In the genomic region with DNA sequence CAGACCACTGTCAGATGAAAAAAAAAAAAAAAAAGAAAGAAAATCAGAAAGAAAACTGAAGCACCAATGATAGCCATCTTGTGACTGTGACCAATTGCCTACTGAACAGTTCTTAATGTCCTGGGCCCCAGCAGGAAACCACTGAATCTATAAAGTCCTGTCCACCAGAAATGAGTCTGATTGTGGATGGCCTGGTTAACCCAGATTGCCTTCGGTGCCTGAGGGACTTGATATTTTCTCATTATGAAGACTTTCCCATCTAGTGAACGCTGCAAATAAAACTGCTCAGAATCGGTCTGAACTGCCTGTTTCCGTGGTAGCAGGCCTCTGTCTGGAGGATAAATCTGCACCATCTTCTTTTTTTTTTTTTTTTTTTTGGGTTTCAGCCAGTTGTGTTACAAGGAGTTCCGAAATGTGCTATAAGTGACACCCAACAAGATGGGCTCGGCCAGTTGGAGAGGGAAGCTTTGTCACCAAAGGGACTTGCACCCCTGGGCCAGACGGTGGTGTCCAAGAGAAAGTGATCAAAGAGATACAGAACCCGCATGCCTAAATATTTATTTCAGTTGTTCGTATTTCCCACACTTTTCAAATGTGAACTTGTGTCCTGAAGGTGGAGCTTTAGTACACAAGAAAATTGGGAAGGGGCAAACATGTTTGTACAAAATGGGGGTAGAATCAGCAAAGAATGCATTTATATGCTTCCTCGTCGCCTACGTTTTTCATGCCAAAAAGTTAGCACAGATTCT, we compare ENCODE assay signal across 10 cellular contexts. TPM values are rescaled to one million over a fixed set of nuclear protein-coding genes. Genes with fewer than 3 reads are reported as not detected.
DNase-seq lines count a peak whose midpoint lies in the region; ATAC-seq and TF ChIP-seq lines count a peak whose summit lies in the region.
"Had no signal": no experiment of that assay in that cellular context is flagged by ENCODE, and none has a peak within 500 bp of the region (broad histone marks: within the 10 kb centered on the region; RNA-seq: fewer than 3 reads in every experiment).

No MANE protein-coding gene starts in this region.

- peaks cover 48% of the 10 kb centered on the region for H3K27me3 Mint-ChIP-seq in activated CD8-positive, alpha-beta memory T cell treated with anti-CD3 and anti-CD28 coated beads, Interleukin-2, amount 10 ng/mL, durations not matched to agents 7 days and 5 days
- H3K27me3 Mint-ChIP-seq in nephron progenitor cell (ENCODE audit: low read depth, poor library complexity): peaks cover 64% of the 10 kb centered on the region

- CTCF ChIA-PET in activated CD8-positive, alpha-beta memory T cell treated with anti-CD3 and anti-CD28 coated beads, Interleukin-2, amount 10 ng/mL, durations not matched to agents 7 days and 5 days (lab: Charles Lee): interaction anchor here (0.6 to 1.7 kb wide), 9 partner anchors 9 to 389 kb away, joined by 3 to 9 read pairs (median 3); no protein-coding TSS in a partner anchor

- H3K4me1 ChIP-seq in fibroblast of lung (ENCODE audit: control insufficient read depth, extremely low read depth, insufficient read depth, low read length): no peaks in the 10 kb centered on the region
- H3K4me1 ChIP-seq in testis: peaks cover 20% of the 10 kb centered on the region

- H2AFZ ChIP-seq in fibroblast of lung (ENCODE audit: low read length): no peak overlapping the region

- H3K36me3 ChIP-seq in fibroblast of lung (ENCODE audit: control insufficient read depth, insufficient read depth, low read length): no peaks in the 10 kb centered on the region
- no peaks in the 10 kb centered on the region for H3K36me3 ChIP-seq in testis (ENCODE audit: low read depth, missing control alignments)

- peaks cover 6% of the 10 kb centered on the region for H3K4me1 Mint-ChIP-seq in activated CD8-positive, alpha-beta memory T cell treated with anti-CD3 and anti-CD28 coated beads, Interleukin-2, amount 10 ng/mL, durations not matched to agents 7 days and 5 days
- no peaks in the 10 kb centered on the region for H3K4me1 Mint-ChIP-seq in nephron progenitor cell

- no peaks in the 10 kb centered on the region for H3K36me3 Mint-ChIP-seq in activated CD8-positive, alpha-beta memory T cell treated with anti-CD3 and anti-CD28 coated beads, Interleukin-2, amount 10 ng/mL, durations not matched to agents 7 days and 5 days
- H3K36me3 Mint-ChIP-seq in nephron progenitor cell (ENCODE audit: low read depth): no peaks in the 10 kb centered on the region

- H3K27ac ChIP-seq in fibroblast of lung (ENCODE audit: insufficient read depth, low read length) (no peak overlapping the region), testis (no peak overlapping the region)
- H3K27ac ChIP-seq: epithelial cell of prostate had no signal

- H3K9me3 Mint-ChIP-seq in activated CD8-positive, alpha-beta memory T cell treated with anti-CD3 and anti-CD28 coated beads, Interleukin-2, amount 10 ng/mL, durations not matched to agents 7 days and 5 days (ENCODE audit: low read depth): no peaks in the 10 kb centered on the region
- H3K9me3 Mint-ChIP-seq in nephron progenitor cell: no peaks in the 10 kb centered on the region

- no peak overlapping the region for H3K27ac Mint-ChIP-seq in activated CD8-positive, alpha-beta memory T cell treated with anti-CD3 and anti-CD28 coated beads, Interleukin-2, amount 10 ng/mL, durations not matched to agents 7 days and 5 days
- no peak overlapping the region for H3K27ac Mint-ChIP-seq in nephron progenitor cell

- H3K9me3 ChIP-seq in fibroblast of lung (ENCODE audit: control insufficient read depth, insufficient read depth, low read depth, low read length): no peaks in the 10 kb centered on the region
- no peaks in the 10 kb centered on the region for H3K9me3 ChIP-seq in testis

- TF ChIP-seq CTCF in fibroblast of lung (conservative IDR thresholded peaks at IDR 0.05 in 1 of 2, IDR thresholded peaks at IDR 0.05 in 1 of 2; ENCODE audit: low read depth in 1 of 2, low read length in 2 of 2) (peak; percentile 43 to 52), testis (IDR thresholded peaks at IDR 0.05) (peak; percentile 29 to 34 (median 33)), nephron progenitor cell (IDR thresholded peaks at IDR 0.05) (no peak)

- no peaks in the 10 kb centered on the region for H3K79me2 ChIP-seq in fibroblast of lung (ENCODE audit: control insufficient read depth, insufficient read depth, low read length)

- H3K4me3 ChIP-seq in fibroblast of lung (replicated peaks in 1 of 4; ENCODE audit: control extremely low read depth in 1 of 4, insufficient read depth in 1 of 4, low read depth in 3 of 4, low read length in 4 of 4) (peak overlapping the region in 1 of 4 experiments; percentile 13), testis (no peak overlapping the region)

- 41 to 50% methylated on average over 12 of the region's 12 CpGs for WGBS in testis, 2 donors

- H3K9ac ChIP-seq in fibroblast of lung (ENCODE audit: insufficient read depth, low read length): no peak overlapping the region

- H3K27me3 ChIP-seq in fibroblast of lung (ENCODE audit: control insufficient read depth, insufficient read depth, low read length): peaks cover 58% of the 10 kb centered on the region
- no peaks in the 10 kb centered on the region for H3K27me3 ChIP-seq in testis

- no peak for TF ChIP-seq POLR2A in testis (IDR thresholded peaks at IDR 0.05)

- peak; percentile 48 for DNase-seq in activated CD8-positive, alpha-beta memory T cell treated with anti-CD3 and anti-CD28 coated beads for 24 hours
- DNase-seq in activated CD8-positive, alpha-beta memory T cell treated with anti-CD3 and anti-CD28 coated beads, Interleukin-2, amount 10 ng/mL, durations not matched to agents 7 days and 5 days: no peak
- DNase-seq in NOMO-1 (lab: John Stamatoyannopoulos, UW; ENCODE audit: unreplicated experiment in 2 of 2): peak; percentile 28 to 58
- peak; percentile 29 to 80 for DNase-seq in fibroblast of lung (ENCODE audit: low read depth in 2 of 2)
- DNase-seq in testis: peak; percentile 47
- DNase-seq in nephron progenitor cell: no peak
- DNase-seq: stimulated activated CD8-positive, alpha-beta memory T cell treated with anti-CD3 and anti-CD28 coated beads, Interleukin-4, amount 100 ng/mL, for 48 hours had no signal

- intact Hi-C loops in testis (cut with DNase I; ENCODE audit: low total_unique reads): no loop called here

- H4K20me1 ChIP-seq in fibroblast of lung (ENCODE audit: control insufficient read depth, extremely low read depth, insufficient read depth, low read length): no peaks in the 10 kb centered on the region

- ATAC-seq in activated CD8-positive, alpha-beta memory T cell treated with anti-CD3 and anti-CD28 coated beads, Interleukin-2, amount 10 ng/mL, durations not matched to agents 7 days and 5 days: no peak
- ATAC-seq in HG03571 (IDR thresholded peaks at IDR 0.05; ENCODE audit: unreplicated experiment) (no peak), GM21515 (IDR thresholded peaks at IDR 0.05; ENCODE audit: unreplicated experiment) (no peak)

- peak overlapping the region; percentile 33 for H3K4me2 ChIP-seq in fibroblast of lung (ENCODE audit: extremely low read depth, insufficient read depth, low read length)

- H3K4me3 Mint-ChIP-seq in activated CD8-positive, alpha-beta memory T cell treated with anti-CD3 and anti-CD28 coated beads, Interleukin-2, amount 10 ng/mL, durations not matched to agents 7 days and 5 days: no peak overlapping the region
- H3K4me3 Mint-ChIP-seq in nephron progenitor cell: no peak overlapping the region

RNA-seq across cellular contexts. Expression of a gene that starts 3.0 kb away (rescaled TPM):
- total RNA-seq in activated CD8-positive, alpha-beta memory T cell treated with anti-CD3 and anti-CD28 coated beads, Interleukin-2, amount 10 ng/mL, durations not matched to agents 7 days and 5 days: 10 to 100 TPM; 10.4 to 13.1 TPM
- total RNA-seq in fibroblast of lung: 49.6 and 86.9 TPM in 2 replicates
- polyA plus RNA-seq in fibroblast of lung: 3.8 and 15.1 TPM in 2 replicates
- 2.3 and 10.4 TPM in 2 replicates for polyA plus RNA-seq in fibroblast of lung (2012)
- 1.5 and 29.2 TPM in 2 replicates for polyA minus RNA-seq in fibroblast of lung (ENCODE audit: low replicate concordance)
- total RNA-seq in testis: 100 to 1,000 TPM in 1 of 2 donors, 10 to 100 TPM in 1; 96.5 to 201 TPM
- 36.5 TPM for polyA plus RNA-seq in testis (ENCODE audit: insufficient read depth, low read depth, low replicate concordance)

Comparison
In these comparisons a context has a peak if more than half of its experiments do, and no peak if none do; other contexts are left out.
1. DNase-seq: peak in activated CD8-positive, alpha-beta memory T cell treated with anti-CD3 and anti-CD28 coated beads for 24 hours (single experiment), NOMO-1 (2 of 2), fibroblast of lung (2 of 2) and testis (single experiment); none in activated CD8-positive, alpha-beta memory T cell treated with anti-CD3 and anti-CD28 coated beads, Interleukin-2, amount 10 ng/mL, durations not matched to agents 7 days and 5 days (single experiment) and nephron progenitor cell (single experiment).